8 cellular contexts compared by ENCODE assay signal in genomic region chr3:16370872-16371740, GRCh38.
A peak's percentile ranks its signal among the peaks of the same experiment; 100 is the strongest.
DNase-seq lines count a peak whose midpoint lies in the region; ATAC-seq and TF ChIP-seq lines count a peak whose summit lies in the region.

No MANE protein-coding gene starts in this region.

- CTCF ChIA-PET in activated CD8-positive, alpha-beta memory T cell treated with anti-CD3 and anti-CD28 coated beads, Interleukin-2, amount 10 ng/mL, durations not matched to agents 7 days and 5 days (lab: Charles Lee): no interaction called here

- H3K36me3 Mint-ChIP-seq in activated CD8-positive, alpha-beta memory T cell treated with anti-CD3 and anti-CD28 coated beads, Interleukin-2, amount 10 ng/mL, durations not matched to agents 7 days and 5 days: peaks cover 73% of the 10 kb centered on the region
- peaks cover 40% of the 10 kb centered on the region; the same call in 1 of the 2 replicates for H3K36me3 Mint-ChIP-seq in HFFc6 (ENCODE audit: low read depth)

- H3K27me3 Mint-ChIP-seq in activated CD8-positive, alpha-beta memory T cell treated with anti-CD3 and anti-CD28 coated beads, Interleukin-2, amount 10 ng/mL, durations not matched to agents 7 days and 5 days: no peaks in the 10 kb centered on the region
- no peaks in the 10 kb centered on the region for H3K27me3 Mint-ChIP-seq in HFFc6 (ENCODE audit: insufficient read depth)

- H3K27ac ChIP-seq in subcutaneous abdominal adipose tissue (ENCODE audit: low read depth, low read length): peak overlapping the region; percentile 23

- TF ChIP-seq CTCF in fibroblast of the aortic adventitia (IDR thresholded peaks at IDR 0.05; ENCODE audit: insufficient read depth, low read length) (no peak), HFFc6 (IDR thresholded peaks at IDR 0.05) (no peak)

- H3K9ac ChIP-seq in subcutaneous abdominal adipose tissue (ENCODE audit: low read length in 5 of 5): no peak overlapping the region

- no peaks in the 10 kb centered on the region for H3K9me3 ChIP-seq in subcutaneous abdominal adipose tissue (ENCODE audit: control insufficient read depth in 5 of 5, low read length in 5 of 5)

- no peaks in the 10 kb centered on the region for H3K9me3 Mint-ChIP-seq in activated CD8-positive, alpha-beta memory T cell treated with anti-CD3 and anti-CD28 coated beads, Interleukin-2, amount 10 ng/mL, durations not matched to agents 7 days and 5 days (ENCODE audit: low read depth)
- H3K9me3 Mint-ChIP-seq in HFFc6: no peaks in the 10 kb centered on the region

- ATAC-seq in activated CD8-positive, alpha-beta memory T cell treated with anti-CD3 and anti-CD28 coated beads, Interleukin-2, amount 10 ng/mL, durations not matched to agents 7 days and 5 days: no peak
- peak; percentile 31 for ATAC-seq in HG03442 (IDR thresholded peaks at IDR 0.05; ENCODE audit: unreplicated experiment)

- H3K4me1 ChIP-seq in subcutaneous abdominal adipose tissue (ENCODE audit: control insufficient read depth in 5 of 5, insufficient read depth in 5 of 5, low read length in 5 of 5): peaks cover 6 to 48% (median 28%) of the 10 kb centered on the region in 5 donors

- peaks cover 5 to 60% (median 43%) of the 10 kb centered on the region in 5 donors for H3K36me3 ChIP-seq in subcutaneous abdominal adipose tissue (ENCODE audit: control insufficient read depth in 5 of 5, insufficient read depth in 5 of 5, low read length in 5 of 5)

- no peaks in the 10 kb centered on the region for H3K27me3 ChIP-seq in subcutaneous abdominal adipose tissue (ENCODE audit: control insufficient read depth in 5 of 5, insufficient read depth in 4 of 5, low read length in 5 of 5)

- H3K4me3 ChIP-seq in fibroblast of the aortic adventitia (ENCODE audit: low read depth, low read length) (no peak overlapping the region), subcutaneous abdominal adipose tissue (ENCODE audit: low read depth in 1 of 5, low read length in 5 of 5) (no peak overlapping the region)

- H3K4me3 Mint-ChIP-seq in activated CD8-positive, alpha-beta memory T cell treated with anti-CD3 and anti-CD28 coated beads, Interleukin-2, amount 10 ng/mL, durations not matched to agents 7 days and 5 days: no peak overlapping the region
- no peak overlapping the region for H3K4me3 Mint-ChIP-seq in HFFc6

- peak overlapping the region; percentile 6 for H3K27ac Mint-ChIP-seq in activated CD8-positive, alpha-beta memory T cell treated with anti-CD3 and anti-CD28 coated beads, Interleukin-2, amount 10 ng/mL, durations not matched to agents 7 days and 5 days
- no peak overlapping the region for H3K27ac Mint-ChIP-seq in HFFc6

- no peak for DNase-seq in activated CD8-positive, alpha-beta memory T cell treated with anti-CD3 and anti-CD28 coated beads, Interleukin-2, amount 10 ng/mL, durations not matched to agents 7 days and 5 days
- DNase-seq in activated CD8-positive, alpha-beta memory T cell treated with anti-CD3 and anti-CD28 coated beads, Interleukin-2, amount 50 U/mL, for 4 hours: no peak
- DNase-seq in fibroblast of the aortic adventitia (ENCODE audit: low read depth) (peak; percentile 43), midbrain (lab: John Stamatoyannopoulos, UW) (no peak), HFFc6 (no peak), occipital lobe (lab: John Stamatoyannopoulos, UW) (no peak)

- peaks cover 53% of the 10 kb centered on the region for H3K4me1 Mint-ChIP-seq in activated CD8-positive, alpha-beta memory T cell treated with anti-CD3 and anti-CD28 coated beads, Interleukin-2, amount 10 ng/mL, durations not matched to agents 7 days and 5 days
- peaks cover 21% of the 10 kb centered on the region for H3K4me1 Mint-ChIP-seq in HFFc6 (ENCODE audit: low read depth)
